ENCODE assay signal across 8 cellular contexts in the genomic region with DNA sequence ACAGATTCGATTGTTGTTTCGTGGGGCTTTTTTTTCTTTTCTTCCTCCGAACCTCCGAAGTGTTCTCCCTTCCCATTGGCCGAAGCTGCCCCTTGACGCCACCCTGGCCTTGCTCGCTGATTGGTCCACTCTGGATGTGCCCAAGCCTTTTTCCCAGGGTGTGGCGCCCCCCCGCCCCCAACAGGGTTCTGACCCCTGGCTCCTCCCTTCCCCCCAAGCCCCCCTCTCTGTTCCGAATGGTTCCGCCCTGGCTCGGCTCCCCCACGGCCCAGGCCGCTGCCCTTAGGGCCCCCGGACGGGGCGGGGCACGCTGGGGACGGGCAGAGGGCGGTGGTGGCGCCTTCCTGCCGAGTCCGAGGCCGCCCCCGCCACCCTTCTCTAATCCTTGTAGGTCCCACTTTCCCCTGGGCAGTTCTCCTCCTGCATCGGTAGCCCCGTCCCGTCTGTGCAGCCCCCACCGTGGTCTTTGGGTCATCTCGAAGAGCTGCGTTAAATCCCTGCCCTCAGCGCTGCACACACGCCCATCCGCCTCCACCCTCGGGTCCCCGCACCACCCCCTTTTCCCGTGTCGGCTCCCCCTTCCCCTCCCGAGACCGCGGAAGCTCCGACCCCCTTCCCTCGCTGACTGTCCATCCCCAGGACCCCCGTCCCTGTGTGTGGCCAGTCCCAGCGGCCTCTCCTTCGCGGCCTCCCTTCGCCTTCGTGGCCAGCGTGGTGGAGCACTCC.
DNase-seq lines count a peak whose midpoint lies in the region; ATAC-seq lines count a peak whose summit lies in the region.

No MANE protein-coding gene starts in this region.

- H3K27ac ChIP-seq in BLaER1 (peak overlapping the region; percentile 63), epithelial cell of prostate (peak overlapping the region; percentile 62)

- H3K4me1 ChIP-seq in BLaER1 = no peaks in the 10 kb centered on the region

- H3K4me2 ChIP-seq in BLaER1 = peak overlapping the region; percentile 61

- ATAC-seq in GM19043 (IDR thresholded peaks at IDR 0.05; ENCODE audit: low read depth, unreplicated experiment) (peak; percentile 57), HG03280 (IDR thresholded peaks at IDR 0.05; ENCODE audit: unreplicated experiment) (peak; percentile 57)

- H3K36me3 ChIP-seq in BLaER1 = peaks cover 24% of the 10 kb centered on the region

- peak overlapping the region; percentile 69 for H3K4me3 ChIP-seq in BLaER1

- peaks cover 8% of the 10 kb centered on the region for H3K9me3 ChIP-seq in BLaER1

- peaks cover 51% of the 10 kb centered on the region for H3K27me3 ChIP-seq in BLaER1

- H4K20me1 ChIP-seq in BLaER1 = no peaks in the 10 kb centered on the region

- DNase-seq in NCI-H526 treated with DMSO at 0.1 percent for 48 hours (lab: John Stamatoyannopoulos, UW) (peak; percentile 40), epithelial cell of prostate (ENCODE audit: low read depth, low spot score) (no peak), middle frontal gyrus (ENCODE audit: extremely low spot score, low spot score) (peak; percentile 64)
- DNase-seq in activated CD8-positive, alpha-beta memory T cell treated with anti-CD3 and anti-CD28 coated beads, Interleukin-2, amount 50 U/mL, for 48 hours = peak; percentile 74
- DNase-seq in stimulated activated CD8-positive, alpha-beta memory T cell treated with anti-CD3 and anti-CD28 coated beads, Interleukin-4, amount 100 ng/mL, for 48 hours = peak; percentile 76

- peak overlapping the region; percentile 74 for H3K9ac ChIP-seq in BLaER1
